In genomic region chr16:9092963-9093477, GRCh38 we compare ENCODE assay signal across 8 cellular contexts. TPM values are rescaled to one million over a fixed set of nuclear protein-coding genes. Genes with fewer than 3 reads are reported as not detected.
A peak's percentile ranks its signal among the peaks of the same experiment; 100 is the strongest.
DNase-seq lines count a peak whose midpoint lies in the region; ATAC-seq lines count a peak whose summit lies in the region.

No MANE protein-coding gene starts in this region.

- H3K4me1 Mint-ChIP-seq in activated naive CD8-positive, alpha-beta T cell treated with anti-CD3 and anti-CD28 coated beads for 36 hours: peaks cover 38% of the 10 kb centered on the region

- ATAC-seq in esophagus mucosa: no peak

- DNase-seq in Daoy (ENCODE audit: low read depth): peak; percentile 13
- DNase-seq in NCI-H524 treated with DMSO at 0.1 percent for 48 hours (lab: John Stamatoyannopoulos, UW): peak; percentile 16
- DNase-seq in activated naive CD8-positive, alpha-beta T cell treated with anti-CD3 and anti-CD28 coated beads for 36 hours: peak; percentile 38
- DNase-seq in stimulated activated CD4-positive, alpha-beta T cell treated with anti-CD3 and anti-CD28 coated beads, Interleukin-15, amount 100 ng/mL, for 24 hours: peak; percentile 52
- DNase-seq in middle frontal gyrus (ENCODE audit: extremely low spot score, low spot score): no peak
- no peak for DNase-seq in H4 (ENCODE audit: low spot score)

- peak overlapping the region; percentile 85 for H3K4me3 ChIP-seq in iPS-11a (ENCODE audit: low read depth, low read length)

- H3K27me3 Mint-ChIP-seq in activated naive CD8-positive, alpha-beta T cell treated with anti-CD3 and anti-CD28 coated beads for 36 hours: peaks cover 4% of the 10 kb centered on the region

- H3K9me3 Mint-ChIP-seq in activated naive CD8-positive, alpha-beta T cell treated with anti-CD3 and anti-CD28 coated beads for 36 hours: no peaks in the 10 kb centered on the region

- H3K36me3 Mint-ChIP-seq in activated naive CD8-positive, alpha-beta T cell treated with anti-CD3 and anti-CD28 coated beads for 36 hours: peaks cover 43% of the 10 kb centered on the region

- H3K27ac Mint-ChIP-seq in activated naive CD8-positive, alpha-beta T cell treated with anti-CD3 and anti-CD28 coated beads for 36 hours: peak overlapping the region; percentile 98

- peak overlapping the region; percentile 100 for H3K4me3 Mint-ChIP-seq in activated naive CD8-positive, alpha-beta T cell treated with anti-CD3 and anti-CD28 coated beads for 36 hours

RNA-seq across cellular contexts. Expression of gene HAPSTR1, which starts 1.6 kb away (rescaled TPM):
- 29.1 and 30.2 TPM in 2 replicates for total RNA-seq in Daoy (2014; rRNA removed; shearing (Covaris generic))
- 10 to 100 TPM; 64.5 to 65.5 TPM for total RNA-seq in activated naive CD8-positive, alpha-beta T cell treated with anti-CD3 and anti-CD28 coated beads for 36 hours
- 50.1 TPM for total RNA-seq in esophagus mucosa
- total RNA-seq in H4 (2014; rRNA removed; shearing (Covaris generic)): 37.0 and 45.7 TPM in 2 replicates

Comparison
In these comparisons a context has a peak if more than half of its experiments do, and no peak if none do; other contexts are left out.
1. DNase-seq: peak in Daoy (single experiment), NCI-H524 treated with DMSO at 0.1 percent for 48 hours (single experiment), activated naive CD8-positive, alpha-beta T cell treated with anti-CD3 and anti-CD28 coated beads for 36 hours (single experiment) and stimulated activated CD4-positive, alpha-beta T cell treated with anti-CD3 and anti-CD28 coated beads, Interleukin-15, amount 100 ng/mL, for 24 hours (single experiment); none in middle frontal gyrus (single experiment) and H4 (single experiment).